ENCODE assay signal across 25 cellular contexts in the genomic region with DNA sequence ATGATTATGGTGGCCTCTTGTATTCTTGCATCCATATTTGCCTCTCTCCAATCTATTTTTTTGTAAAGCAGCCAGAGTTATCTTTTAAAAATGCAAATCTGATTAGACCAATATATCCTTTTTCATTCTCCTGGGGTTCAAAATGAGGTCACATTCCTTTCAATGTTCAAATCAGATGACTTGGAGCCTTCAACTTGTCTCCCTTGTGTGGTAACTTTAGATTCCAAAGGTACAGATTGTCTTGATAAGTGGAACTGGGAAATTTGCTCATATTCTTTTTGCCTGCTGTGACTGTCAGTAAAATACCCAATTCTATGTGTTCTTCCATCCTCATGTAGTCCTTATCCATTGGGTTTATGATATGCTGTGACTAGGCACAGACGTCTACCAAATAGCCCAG.
"Had no signal": no experiment of that assay in that cellular context is flagged by ENCODE, and none has a peak within 500 bp of the region (broad histone marks: within the 10 kb centered on the region; RNA-seq: fewer than 3 reads in every experiment).

No MANE protein-coding gene starts in this region.

- H3K27ac ChIP-seq: adrenal gland, ascending aorta, esophagus muscularis mucosa, lower lobe of right lung, stomach, tibial nerve, VCaP had no signal

- H3K36me3 ChIP-seq: adrenal gland, ascending aorta, esophagus muscularis mucosa, lower lobe of right lung, stomach, tibial nerve had no signal

- H3K4me1 ChIP-seq: adrenal gland, ascending aorta, esophagus muscularis mucosa, lower lobe of right lung, stomach, tibial nerve had no signal

- H3K27me3 ChIP-seq: adrenal gland, ascending aorta, esophagus muscularis mucosa, stomach, tibial nerve had no signal

- H3K9me3 Mint-ChIP-seq: activated T-cell treated with anti-CD3 and anti-CD28 coated beads, Interleukin-2, amount 50 U/mL, for 72 hours; natural killer cell treated with Interleukin-12 subunit alpha and Interleukin-12 subunit beta and Interleukin-15 and Interleukin-18, amount 100 ng/mL, for 72 hours; stimulated activated naive B cell treated with anti-CD40 and anti-IgM and Interleukin-4, amounts not matched to agents 10 μg/mL and 1 μg/mL and 100 μg/mL, for 72 hours had no signal

- H3K36me3 Mint-ChIP-seq: activated naive CD8-positive, alpha-beta T cell; natural killer cell treated with Interleukin-12 subunit alpha and Interleukin-12 subunit beta and Interleukin-15 and Interleukin-18, amount 100 ng/mL, for 72 hours had no signal

- H3K4me3 ChIP-seq: adrenal gland, ascending aorta, esophagus muscularis mucosa, lower lobe of right lung, mucosa of descending colon, stomach, tibial nerve had no signal

- H3K27ac Mint-ChIP-seq: activated naive CD8-positive, alpha-beta T cell; activated T-cell treated with anti-CD3 and anti-CD28 coated beads, Interleukin-2, amount 50 U/mL, for 72 hours; natural killer cell treated with Interleukin-12 subunit alpha and Interleukin-12 subunit beta and Interleukin-15 and Interleukin-18, amount 100 ng/mL, for 72 hours; stimulated activated naive B cell treated with anti-CD40 and anti-IgM and Interleukin-4, amounts not matched to agents 10 μg/mL and 1 μg/mL and 100 μg/mL, for 72 hours had no signal

- ATAC-seq: activated T-cell treated with anti-CD3 and anti-CD28 coated beads, Interleukin-2, amount 50 U/mL, for 72 hours; lower lobe of right lung; mucosa of descending colon; natural killer cell treated with Interleukin-12 subunit alpha and Interleukin-12 subunit beta and Interleukin-15 and Interleukin-18, amount 100 ng/mL, for 72 hours; right cardiac atrium had no signal

- H3K9me3 ChIP-seq: adrenal gland, ascending aorta, esophagus muscularis mucosa, lower lobe of right lung, mucosa of descending colon, stomach, tibial nerve had no signal

- DNase-seq: activated CD4-positive, alpha-beta T cell treated with anti-CD3 and anti-CD28 coated beads for 4 hours; activated CD4-positive, alpha-beta T cell treated with anti-CD3 and anti-CD28 coated beads, Interleukin-2, amount 50 U/mL, for 4 hours; activated naive CD4-positive, alpha-beta T cell; activated T-cell treated with anti-CD3 and anti-CD28 coated beads for 4 hours; activated T-cell treated with anti-CD3 and anti-CD28 coated beads, Interleukin-2, amount 50 U/mL, for 72 hours; adrenal gland; caudate nucleus; dermis blood vessel endothelial cell; effector CD4-positive, alpha-beta T cell; foreskin melanocyte; lower lobe of right lung; mesenchymal stem cell; mucosa of descending colon; posterior cingulate gyrus; right cardiac atrium; stimulated activated naive B cell treated with anti-CD40 and anti-IgM and Interleukin-4, amounts not matched to agents 10 μg/mL and 1 μg/mL and 100 μg/mL, for 72 hours; stomach had no signal

- FAIRE-seq: keratinocyte, TTC549 had no signal
